9 cellular contexts compared by ENCODE assay signal in the genomic region with DNA sequence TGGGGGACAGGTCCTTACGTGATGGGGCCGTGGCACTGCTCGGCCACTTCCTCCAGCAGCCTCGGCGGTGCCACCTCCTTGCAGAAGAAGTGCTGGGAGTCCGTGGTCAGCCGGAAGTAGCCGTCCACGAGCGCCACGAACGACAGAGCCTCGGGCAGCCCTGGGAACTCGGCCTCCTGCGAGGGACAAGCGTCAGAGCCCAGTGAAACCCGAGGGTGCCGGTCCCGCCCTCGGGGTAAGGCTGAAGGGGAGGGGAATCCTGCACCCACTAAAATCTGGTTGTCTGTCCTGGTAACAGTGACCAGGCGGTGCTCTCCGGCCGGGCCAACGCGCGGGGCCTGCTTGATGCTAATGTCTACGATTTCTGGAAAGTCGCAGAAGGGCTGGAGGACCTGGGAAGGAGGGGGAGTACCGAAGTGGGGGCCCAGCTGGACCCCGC. TPM values are rescaled to one million over a fixed set of nuclear protein-coding genes. Genes with fewer than 3 reads are reported as not detected.
DNase-seq lines count a peak whose midpoint lies in the region; ATAC-seq and TF ChIP-seq lines count a peak whose summit lies in the region.
"Had no signal": no experiment of that assay in that cellular context is flagged by ENCODE, and none has a peak within 500 bp of the region (broad histone marks: within the 10 kb centered on the region; RNA-seq: fewer than 3 reads in every experiment).

No MANE protein-coding gene starts in this region.

- POLR2A ChIA-PET in A673 (lab: Charles Lee; ENCODE audit: low non-redundant PET): no interaction called here
- POLR2A ChIA-PET in WTC11 (lab: Charles Lee): interaction anchor here (2.0 kb wide), 2 partner anchors 11 to 18 kb away, joined by 6 to 11 read pairs; partner anchors contain the start of gene RPL18A

- peaks cover 8% of the 10 kb centered on the region for H3K4me1 Mint-ChIP-seq in WTC11

- no peaks in the 10 kb centered on the region for H3K9me3 ChIP-seq in A673 (ENCODE audit: low read depth, low read length, poor library complexity, severe bottlenecking)

- H3K4me1 ChIP-seq in A673 (ENCODE audit: insufficient read depth, low read length, poor library complexity, severe bottlenecking): peaks cover 16% of the 10 kb centered on the region

- H3K27me3 ChIP-seq in A673 (replicated peaks; ENCODE audit: insufficient read depth, low read depth, low read length, poor library complexity): no peaks in the 10 kb centered on the region
- H3K27me3 ChIP-seq: BLaER1 treated with 17β-estradiol and CSF1 and Interleukin-3, amounts not matched to agents 10 nM and 100 nM had no signal

- no peak for DNase-seq in A673 (ENCODE audit: low spot score)
- no peak for DNase-seq in WTC11 (ENCODE audit: low spot score)
- DNase-seq in left colon: no peak
- DNase-seq in activated CD4-positive, alpha-beta T cell treated with anti-CD3 and anti-CD28 coated beads, Interleukin-2, amount 50 U/mL, for 48 hours: no peak
- no peak for DNase-seq in NCI-H146 (lab: John Stamatoyannopoulos, UW)
- DNase-seq: naive B cell, SIG-M5 had no signal

- no peak overlapping the region for H3K27ac ChIP-seq in A673 (ENCODE audit: low read depth, low read length, poor library complexity, severe bottlenecking)
- H3K27ac ChIP-seq: BLaER1 treated with 17β-estradiol and CSF1 and Interleukin-3, amounts not matched to agents 10 nM and 100 nM had no signal

- peak overlapping the region; percentile 47 for H3K4me3 ChIP-seq in A673 (ENCODE audit: low read depth, low read length, poor library complexity, severe bottlenecking)
- H3K4me3 ChIP-seq: BLaER1 treated with 17β-estradiol and CSF1 and Interleukin-3, amounts not matched to agents 10 nM and 100 nM had no signal

- no peaks in the 10 kb centered on the region for H3K9me3 Mint-ChIP-seq in WTC11
- H3K9me3 Mint-ChIP-seq: naive B cell had no signal

- peak overlapping the region; percentile 87 for H3K4me3 Mint-ChIP-seq in WTC11
- H3K4me3 Mint-ChIP-seq: naive B cell had no signal

- H3K36me3 Mint-ChIP-seq in WTC11: no peaks in the 10 kb centered on the region

- H3K27ac Mint-ChIP-seq in WTC11: no peak overlapping the region

- ATAC-seq in WTC11: no peak
- ATAC-seq in left colon: peak; percentile 53
- no peak for ATAC-seq in GM19324 (IDR thresholded peaks at IDR 0.05; ENCODE audit: low FRiP score, unreplicated experiment)

- intact Hi-C loops in A673 (cut with micrococcal nuclease; ENCODE audit: unreplicated experiment) (no loop called here), left colon (cut with DNase I, micrococcal nuclease) (no loop called here)

- TF ChIP-seq CTCF in A673 (conservative IDR thresholded peaks at IDR 0.05; ENCODE audit: low read depth, low read length): no peak
- TF ChIP-seq CTCF in WTC11 (IDR thresholded peaks at IDR 0.05): no peak

- CTCF ChIA-PET in A673 (lab: Charles Lee) (interaction anchor here (1.0 kb wide), 1 partner anchor 18 kb away, joined by 16 read pairs; the partner anchor contains the start of gene RPL18A), WTC11 (lab: Charles Lee) (interaction anchor here (0.7 to 3.2 kb wide), 11 partner anchors 11 to 235 kb away, joined by 3 to 31 read pairs (median 5); partner anchors contain the start of genes CCDC124 and RPL18A)

- BruUV-seq in A673 (replicated peaks; lab: Mats Ljungman, UMichigan): no TSS peak

- H3K36me3 ChIP-seq in A673 (ENCODE audit: insufficient read depth, low read length, poor library complexity, severe bottlenecking): no peaks in the 10 kb centered on the region

- peaks cover 67% of the 10 kb centered on the region for H3K27me3 Mint-ChIP-seq in WTC11 (ENCODE audit: low read depth)
- H3K27me3 Mint-ChIP-seq: naive B cell had no signal

TF ChIP-seq in WTC11, 78 proteins besides CTCF, POLR2A, EP300 and RAD21:
- TF ChIP-seq FOXP4 (CRISPR knock-in tag; IDR thresholded peaks at IDR 0.05): 0 out of 2 replicates have a peak, but pooled peaks have one; percentile 29
- peak; percentile 41; the same call in 1 of the 2 replicates for TF ChIP-seq SP1 (CRISPR knock-in tag; conservative IDR thresholded peaks at IDR 0.05)
- TF ChIP-seq ZNF396 (CRISPR knock-in tag; IDR thresholded peaks at IDR 0.05; ENCODE audit: borderline replicate concordance): no peak
- TF ChIP-seq, protein P1, sequence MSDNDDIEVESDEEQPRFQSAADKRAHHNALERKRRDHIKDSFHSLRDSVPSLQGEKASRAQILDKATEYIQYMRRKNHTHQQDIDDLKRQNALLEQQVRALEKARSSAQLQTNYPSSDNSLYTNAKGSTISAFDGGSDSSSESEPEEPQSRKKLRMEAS (CRISPR knock-in tag; IDR thresholded peaks at IDR 0.05): 0 out of 2 replicates have a peak, but pooled peaks have one; percentile 37
- peak; percentile 10; the same call in 1 of the 2 replicates for TF ChIP-seq ZNF423 (CRISPR knock-in tag; IDR thresholded peaks at IDR 0.05)
- TF ChIP-seq FOXK1 (CRISPR knock-in tag; IDR thresholded peaks at IDR 0.05): 0 out of 2 replicates have a peak, but pooled peaks have one; percentile 20
- TF ChIP-seq MXD4 (CRISPR knock-in tag; IDR thresholded peaks at IDR 0.05; ENCODE audit: borderline replicate concordance): no peak

RNA-seq across cellular contexts. Expression of gene JAK3, which starts 6.4 kb away (rescaled TPM):
- total RNA-seq in A673 (2021) (2.4 and 2.5 TPM in 2 replicates), WTC11 (2021) (4.4 to 5.6 TPM (median 5.6 TPM) in 3 replicates), left colon (1 to 10 TPM; 2.7 to 3.7 TPM)

RNA-seq across cellular contexts. Expression of gene RPL18A, which starts 18.3 kb away (rescaled TPM):
- total RNA-seq in A673 (2021): 1,852 and 1,889 TPM in 2 replicates
- total RNA-seq in WTC11 (2021): 2,950 to 3,448 TPM (median 3,445 TPM) in 3 replicates
- 1,000 to 10,000 TPM; 1,406 to 1,485 TPM for total RNA-seq in left colon

RNA-seq across cellular contexts. Expression of gene INSL3, which starts 20.1 kb away (rescaled TPM):
- not detected in 2 replicates for total RNA-seq in A673 (2021)
- total RNA-seq in WTC11 (2021): 0.79 to 1.2 TPM (median 1.2 TPM) in 3 replicates
- not detected for total RNA-seq in left colon

RNA-seq across cellular contexts. Expression of gene SLC5A5, which starts 30.4 kb away (rescaled TPM):
- not detected in 2 replicates for total RNA-seq in A673 (2021)
- 2.5 TPM in 3 replicates for total RNA-seq in WTC11 (2021)
- not detected for total RNA-seq in left colon

RNA-seq across cellular contexts. Expression of gene B3GNT3, which starts 46.5 kb away (rescaled TPM):
- total RNA-seq in A673 (2021) (not detected in 2 replicates), WTC11 (2021) (1.2 to 1.9 TPM (median 1.3 TPM) in 3 replicates), left colon (100 to 1,000 TPM; 152 to 240 TPM)
